Comparison of ENCODE assay signal across 8 cellular contexts in genomic region chr6:85669735-85670194, GRCh38. TPM values are rescaled to one million over a fixed set of nuclear protein-coding genes. Genes with fewer than 3 reads are reported as not detected.
DNase-seq lines count a peak whose midpoint lies in the region; ATAC-seq and TF ChIP-seq lines count a peak whose summit lies in the region.

No MANE protein-coding gene starts in this region.

- peaks cover 19% of the 10 kb centered on the region for H3K36me3 ChIP-seq in BE2C

- H3K27ac ChIP-seq in RWPE1: no peak overlapping the region

- no peaks in the 10 kb centered on the region for H3K27me3 Mint-ChIP-seq in activated naive CD8-positive, alpha-beta T cell treated with anti-CD3 and anti-CD28 coated beads, Interleukin-2, amount 10 ng/mL, durations not matched to agents 7 days and 5 days
- no peaks in the 10 kb centered on the region for H3K27me3 Mint-ChIP-seq in natural killer cell treated with Interleukin-12 subunit alpha and Interleukin-12 subunit beta and Interleukin-15 and Interleukin-18, amount 100 ng/mL, for 72 hours

- no peaks in the 10 kb centered on the region for H3K9me3 Mint-ChIP-seq in activated naive CD8-positive, alpha-beta T cell treated with anti-CD3 and anti-CD28 coated beads, Interleukin-2, amount 10 ng/mL, durations not matched to agents 7 days and 5 days
- no peaks in the 10 kb centered on the region for H3K9me3 Mint-ChIP-seq in natural killer cell treated with Interleukin-12 subunit alpha and Interleukin-12 subunit beta and Interleukin-15 and Interleukin-18, amount 100 ng/mL, for 72 hours

- no peaks in the 10 kb centered on the region for H3K9me3 ChIP-seq in BE2C

- peaks cover 50% of the 10 kb centered on the region for H3K4me1 Mint-ChIP-seq in activated naive CD8-positive, alpha-beta T cell treated with anti-CD3 and anti-CD28 coated beads, Interleukin-2, amount 10 ng/mL, durations not matched to agents 7 days and 5 days
- peaks cover 32 to 53% of the 10 kb centered on the region in 2 donors for H3K4me1 Mint-ChIP-seq in natural killer cell treated with Interleukin-12 subunit alpha and Interleukin-12 subunit beta and Interleukin-15 and Interleukin-18, amount 100 ng/mL, for 72 hours (ENCODE audit: low read depth in 2 of 2)

- H3K27me3 ChIP-seq in BE2C: no peaks in the 10 kb centered on the region; the same call in 1 of the 2 replicates

- H3K4me1 ChIP-seq in BE2C: peaks cover 7% of the 10 kb centered on the region

- H3K27ac Mint-ChIP-seq in activated naive CD8-positive, alpha-beta T cell treated with anti-CD3 and anti-CD28 coated beads, Interleukin-2, amount 10 ng/mL, durations not matched to agents 7 days and 5 days: peak overlapping the region; percentile 90
- H3K27ac Mint-ChIP-seq in natural killer cell treated with Interleukin-12 subunit alpha and Interleukin-12 subunit beta and Interleukin-15 and Interleukin-18, amount 100 ng/mL, for 72 hours: peak overlapping the region; percentile 97 to 98

- DNase-seq in stimulated activated CD4-positive, alpha-beta T cell treated with anti-CD3 and anti-CD28 coated beads, Interleukin-12 subunit alpha, Interleukin-12 subunit beta, amount 100 ng/mL, for 48 hours (ENCODE audit: low read depth in 2 of 3, low spot score in 1 of 3): peak in 2 of 3 donors; percentile 9 to 28
- no peak for DNase-seq in stimulated activated CD4-positive, alpha-beta T cell treated with anti-CD3 and anti-CD28 coated beads, Interleukin-12 subunit alpha, Interleukin-12 subunit beta, amount 100 ng/mL, for 4 hours
- DNase-seq in RWPE1 (ENCODE audit: low spot score) (peak; percentile 59), SK-N-DZ (ENCODE audit: low spot score) (no peak), BE2C (no peak)
- peak; percentile 45 for DNase-seq in activated naive CD8-positive, alpha-beta T cell treated with anti-CD3 and anti-CD28 coated beads, Interleukin-2, amount 10 ng/mL, durations not matched to agents 7 days and 5 days
- peak; percentile 65 for DNase-seq in natural killer cell treated with Interleukin-12 subunit alpha and Interleukin-12 subunit beta and Interleukin-15 and Interleukin-18, amount 100 ng/mL, for 72 hours (ENCODE audit: low spot score)

- no peak overlapping the region for H3K4me3 ChIP-seq in BE2C (ENCODE audit: low read depth, low read length)

- ATAC-seq in HG03064 (IDR thresholded peaks at IDR 0.05; ENCODE audit: low read depth, unreplicated experiment): peak; percentile 96
- peak; percentile 94 for ATAC-seq in activated naive CD8-positive, alpha-beta T cell treated with anti-CD3 and anti-CD28 coated beads, Interleukin-2, amount 10 ng/mL, durations not matched to agents 7 days and 5 days (ENCODE audit: low read depth)
- ATAC-seq in natural killer cell treated with Interleukin-12 subunit alpha and Interleukin-12 subunit beta and Interleukin-15 and Interleukin-18, amount 100 ng/mL, for 72 hours: peak; percentile 88 to 95

- CTCF ChIA-PET in RWPE1 (lab: Yijun Ruan, JAX): no interaction called here

- POLR2A ChIA-PET in RWPE1 (lab: Yijun Ruan, JAX; ENCODE audit: low non-redundant PET): interaction anchor here (1.0 to 1.3 kb wide), 2 partner anchors 9 to 27 kb away, joined by 3 to 4 read pairs; partner anchors contain the start of gene SYNCRIP
- POLR2A ChIA-PET in activated naive CD8-positive, alpha-beta T cell treated with anti-CD3 and anti-CD28 coated beads, Interleukin-2, amount 10 ng/mL, durations not matched to agents 7 days and 5 days (lab: Charles Lee): interaction anchor here (0.9 to 10.8 kb wide), 5 partner anchors 9 to 208 kb away, joined by 3 to 645 read pairs (median 13); partner anchors contain the start of genes SNX14 and SYNCRIP

- peak overlapping the region; percentile 63 for H3K4me3 Mint-ChIP-seq in activated naive CD8-positive, alpha-beta T cell treated with anti-CD3 and anti-CD28 coated beads, Interleukin-2, amount 10 ng/mL, durations not matched to agents 7 days and 5 days
- peak overlapping the region; percentile 84 for H3K4me3 Mint-ChIP-seq in natural killer cell treated with Interleukin-12 subunit alpha and Interleukin-12 subunit beta and Interleukin-15 and Interleukin-18, amount 100 ng/mL, for 72 hours

- TF ChIP-seq CTCF in RWPE1 (conservative IDR thresholded peaks at IDR 0.05; ENCODE audit: low read depth) (no peak), BE2C (IDR thresholded peaks at IDR 0.05; ENCODE audit: low read depth, low read length) (no peak)

- peaks cover 37% of the 10 kb centered on the region for H3K36me3 Mint-ChIP-seq in activated naive CD8-positive, alpha-beta T cell treated with anti-CD3 and anti-CD28 coated beads, Interleukin-2, amount 10 ng/mL, durations not matched to agents 7 days and 5 days
- H3K36me3 Mint-ChIP-seq in natural killer cell treated with Interleukin-12 subunit alpha and Interleukin-12 subunit beta and Interleukin-15 and Interleukin-18, amount 100 ng/mL, for 72 hours: peaks cover 8% of the 10 kb centered on the region

RNA-seq across cellular contexts. Expression of gene SYNCRIP, which starts 27.1 kb away (rescaled TPM):
- total RNA-seq in activated naive CD8-positive, alpha-beta T cell treated with anti-CD3 and anti-CD28 coated beads, Interleukin-2, amount 10 ng/mL, durations not matched to agents 7 days and 5 days: 10 to 100 TPM; 94.4 to 99.3 TPM
- total RNA-seq in natural killer cell treated with Interleukin-12 subunit alpha and Interleukin-12 subunit beta and Interleukin-15 and Interleukin-18, amount 100 ng/mL, for 72 hours: 100 to 1,000 TPM; 142 to 150 TPM
- polyA plus RNA-seq in SK-N-DZ (2014; cell fraction: cytosol; rRNA removed): 67.6 and 71.9 TPM in 2 replicates
- 44.0 and 52.0 TPM in 2 replicates for polyA plus RNA-seq in SK-N-DZ (2014; cell fraction: nucleus; rRNA removed)
- 178 TPM for polyA plus RNA-seq in BE2C (2012; ENCODE audit: insufficient read depth, insufficient read length, low read depth)

Comparison
In these comparisons a context has a peak if more than half of its experiments do, and no peak if none do; other contexts are left out.
1. DNase-seq: peak in stimulated activated CD4-positive, alpha-beta T cell treated with anti-CD3 and anti-CD28 coated beads, Interleukin-12 subunit alpha, Interleukin-12 subunit beta, amount 100 ng/mL, for 48 hours (2 of 3), RWPE1 (single experiment), activated naive CD8-positive, alpha-beta T cell treated with anti-CD3 and anti-CD28 coated beads, Interleukin-2, amount 10 ng/mL, durations not matched to agents 7 days and 5 days (single experiment) and natural killer cell treated with Interleukin-12 subunit alpha and Interleukin-12 subunit beta and Interleukin-15 and Interleukin-18, amount 100 ng/mL, for 72 hours (single experiment); none in stimulated activated CD4-positive, alpha-beta T cell treated with anti-CD3 and anti-CD28 coated beads, Interleukin-12 subunit alpha, Interleukin-12 subunit beta, amount 100 ng/mL, for 4 hours (single experiment), SK-N-DZ (single experiment) and BE2C (single experiment).
2. Peak in every context shown above with its lines, with median percentiles within 50 percentile points of each other: ATAC-seq.